Comparison of ENCODE assay signal across 1 cellular context in the genomic region with DNA sequence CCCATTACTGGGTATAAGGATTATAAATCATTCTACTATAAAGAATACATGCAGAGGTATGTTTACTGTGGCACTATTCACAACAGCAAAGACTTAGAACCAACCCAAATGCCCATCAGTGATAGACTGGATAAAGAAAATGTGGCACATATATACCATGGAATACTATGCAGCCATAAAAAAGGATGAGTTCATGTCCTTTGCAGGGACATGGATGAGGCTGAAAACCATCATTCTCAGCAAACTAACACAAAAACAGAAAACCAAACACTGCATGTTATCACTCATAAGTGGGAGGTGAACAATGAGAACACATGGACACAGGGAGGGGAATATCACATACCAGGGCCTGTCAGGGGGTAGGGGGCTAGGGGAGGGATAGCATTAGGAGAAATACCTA. TPM values are rescaled to one million over a fixed set of nuclear protein-coding genes. Genes with fewer than 3 reads are reported as not detected.
"Had no signal": no experiment of that assay in that cellular context is flagged by ENCODE, and none has a peak within 500 bp of the region (broad histone marks: within the 10 kb centered on the region; RNA-seq: fewer than 3 reads in every experiment).

No MANE protein-coding gene starts in this region.

RNA-seq across cellular contexts. Expression of a gene that starts 7.3 kb away (rescaled TPM):
- polyA plus RNA-seq: IgD-negative memory B cell had no signal
